1 cellular context compared by ENCODE assay signal in genomic region chr4:113635739-113636437, GRCh38.
TF ChIP-seq lines count a peak whose summit lies in the region.

No MANE protein-coding gene starts in this region.

TF ChIP-seq in GM23338, 12 proteins besides CTCF, POLR2A, EP300 and RAD21 (continued from another document):
- no peak for TF ChIP-seq ETS1 (IDR thresholded peaks at IDR 0.05)
